Comparison of ENCODE assay signal across 10 cellular contexts in genomic region chr19:17841371-17841809, GRCh38. TPM values are rescaled to one million over a fixed set of nuclear protein-coding genes. Genes with fewer than 3 reads are reported as not detected.
DNase-seq lines count a peak whose midpoint lies in the region; ATAC-seq and TF ChIP-seq lines count a peak whose summit lies in the region.
"Had no signal": no experiment of that assay in that cellular context is flagged by ENCODE, and none has a peak within 500 bp of the region (broad histone marks: within the 10 kb centered on the region; RNA-seq: fewer than 3 reads in every experiment).

No MANE protein-coding gene starts in this region.

- TF ChIP-seq CTCF in brain (conservative IDR thresholded peaks at IDR 0.05) = no peak

- H3K4me1 ChIP-seq in mesendoderm (ENCODE audit: control insufficient read depth, low read depth, low read length) = no peaks in the 10 kb centered on the region

- no peak overlapping the region for H2BK120ac ChIP-seq in mesendoderm (ENCODE audit: low read depth, low read length)

- H4K5ac ChIP-seq in mesendoderm (ENCODE audit: low read length) = no peak overlapping the region

- H3K4me3 Mint-ChIP-seq in brain = peak overlapping the region; percentile 78 to 86 (median 85)
- H3K4me3 Mint-ChIP-seq: stimulated activated memory B cell treated with anti-CD40 and anti-IgM and Interleukin-4, amounts not matched to agents 10 μg/mL and 1 μg/mL and 100 μg/mL, for 72 hours had no signal

- DNase-seq in DMS53 treated with DMSO at 0.1 percent for 48 hours (lab: John Stamatoyannopoulos, UW; ENCODE audit: unreplicated experiment) = peak; percentile 36
- no peak for DNase-seq in mesendoderm
- DNase-seq in MV-4-11 (lab: John Stamatoyannopoulos, UW) = no peak
- DNase-seq: activated effector memory CD4-positive, alpha-beta T cell treated with Interleukin-2 at 50 U/mL for 16 hours had no signal

- no peak overlapping the region for H2AK5ac ChIP-seq in mesendoderm (ENCODE audit: low read length)

- H3K23ac ChIP-seq in mesendoderm (ENCODE audit: low read length) = peak overlapping the region; percentile 11

- H2BK15ac ChIP-seq in mesendoderm (replicated peaks; ENCODE audit: low read depth) = no peak overlapping the region

- peaks cover 17% of the 10 kb centered on the region for H3K27me3 Mint-ChIP-seq in brain
- H3K27me3 Mint-ChIP-seq: CD4-positive, alpha-beta T cell; stimulated activated memory B cell treated with anti-CD40 and anti-IgM and Interleukin-4, amounts not matched to agents 10 μg/mL and 1 μg/mL and 100 μg/mL, for 72 hours had no signal

- no peak overlapping the region for H2BK5ac ChIP-seq in mesendoderm (ENCODE audit: low read length)

- peak overlapping the region; percentile 87 for H3K4me2 ChIP-seq in mesendoderm (ENCODE audit: low read length)

- peak overlapping the region in 3 of 5 experiments; percentile 69 to 89 (median 82) for H3K27ac Mint-ChIP-seq in brain
- H3K27ac Mint-ChIP-seq: stimulated activated memory B cell treated with anti-CD40 and anti-IgM and Interleukin-4, amounts not matched to agents 10 μg/mL and 1 μg/mL and 100 μg/mL, for 72 hours had no signal

- H3K36me3 ChIP-seq in mesendoderm (ENCODE audit: control insufficient read depth, insufficient read depth, low read length) = no peaks in the 10 kb centered on the region
- H3K36me3 ChIP-seq: prostate gland had no signal

- ATAC-seq in HG03469 (IDR thresholded peaks at IDR 0.05; ENCODE audit: unreplicated experiment) (no peak), GM21381 (IDR thresholded peaks at IDR 0.05; ENCODE audit: unreplicated experiment) (no peak)
- ATAC-seq: stimulated activated memory B cell treated with anti-CD40 and anti-IgM and Interleukin-4, amounts not matched to agents 10 μg/mL and 1 μg/mL and 100 μg/mL, for 72 hours had no signal

- peak overlapping the region; percentile 32 for H3K4me3 ChIP-seq in mesendoderm (ENCODE audit: low read length)

- H3K9ac ChIP-seq in mesendoderm (ENCODE audit: low read length) = peak overlapping the region; percentile 62

- H3K79me1 ChIP-seq in mesendoderm (ENCODE audit: low read length) = no peaks in the 10 kb centered on the region

- WGBS in mesendoderm (ENCODE audit: extremely low coverage, insufficient coverage, low lambda C conversion rate) = no CpG with 5 or more reads among the region's 30 CpGs

- no peak overlapping the region for H4K8ac ChIP-seq in mesendoderm (ENCODE audit: low read depth, low read length)

- no peaks in the 10 kb centered on the region for H3K79me2 ChIP-seq in mesendoderm (ENCODE audit: control insufficient read depth, insufficient read depth, low read length)

- peaks cover 14% of the 10 kb centered on the region for H3K4me1 Mint-ChIP-seq in brain

- no peak overlapping the region for H3K4ac ChIP-seq in mesendoderm (ENCODE audit: low read depth, low read length)

- H3K9me3 Mint-ChIP-seq in brain = peaks cover 0 to 2% (median 0%) of the 10 kb centered on the region in 5 experiments
- H3K9me3 Mint-ChIP-seq: CD4-positive, alpha-beta T cell; stimulated activated memory B cell treated with anti-CD40 and anti-IgM and Interleukin-4, amounts not matched to agents 10 μg/mL and 1 μg/mL and 100 μg/mL, for 72 hours had no signal

- no peak overlapping the region for H3K27ac ChIP-seq in mesendoderm (ENCODE audit: low read depth, low read length)
- H3K27ac ChIP-seq: prostate gland had no signal

- H3K56ac ChIP-seq in mesendoderm (ENCODE audit: low read length) = peak overlapping the region; percentile 89

- no peaks in the 10 kb centered on the region for H3K27me3 ChIP-seq in mesendoderm (ENCODE audit: insufficient read depth, low read length, poor library complexity)

- no peak overlapping the region for H3K18ac ChIP-seq in mesendoderm (ENCODE audit: low read length)

- no peaks in the 10 kb centered on the region for H3K36me3 Mint-ChIP-seq in brain

RNA-seq across cellular contexts. Expression of gene JAK3, which starts 6.4 kb away (rescaled TPM):
- polyA plus RNA-seq in brain (ENCODE audit: insufficient read depth, low read depth, low replicate concordance) = 0.48 TPM
- polyA plus RNA-seq in mesendoderm (2013, experiment 1 of 2) = 1.2 TPM
- 1.1 TPM for polyA plus RNA-seq in mesendoderm (2013, experiment 2 of 2)

RNA-seq across cellular contexts. Expression of gene RPL18A, which starts 18.3 kb away (rescaled TPM):
- 2,732 TPM for polyA plus RNA-seq in brain (ENCODE audit: insufficient read depth, low read depth, low replicate concordance)
- 2,732 TPM for polyA plus RNA-seq in mesendoderm (2013, experiment 1 of 2)
- 2,732 TPM for polyA plus RNA-seq in mesendoderm (2013, experiment 2 of 2)

RNA-seq across cellular contexts. Expression of gene INSL3, which starts 20.1 kb away (rescaled TPM):
- polyA plus RNA-seq in brain (ENCODE audit: insufficient read depth, low read depth, low replicate concordance) = 0.66 TPM
- polyA plus RNA-seq in mesendoderm (2013, experiment 1 of 2) = 0.14 TPM
- polyA plus RNA-seq in mesendoderm (2013, experiment 2 of 2) = 0.28 TPM

RNA-seq across cellular contexts. Expression of gene SLC5A5, which starts 30.4 kb away (rescaled TPM):
- polyA plus RNA-seq in brain (ENCODE audit: insufficient read depth, low read depth, low replicate concordance) = 0.42 TPM
- polyA plus RNA-seq in mesendoderm (2013, experiment 1 of 2) = 0.08 TPM
- 0.13 TPM for polyA plus RNA-seq in mesendoderm (2013, experiment 2 of 2)

RNA-seq across cellular contexts. Expression of gene B3GNT3, which starts 46.5 kb away (rescaled TPM):
- polyA plus RNA-seq in brain (ENCODE audit: insufficient read depth, low read depth, low replicate concordance) = not detected
- polyA plus RNA-seq in mesendoderm (2013, experiment 1 of 2) = 0.29 TPM
- 0.24 TPM for polyA plus RNA-seq in mesendoderm (2013, experiment 2 of 2)
